ENCODE assay signal across 2 cellular contexts in genomic region chr2:71021394-71021793, GRCh38. TPM values are rescaled to one million over a fixed set of nuclear protein-coding genes. Genes with fewer than 3 reads are reported as not detected.
"Had no signal": no experiment of that assay in that cellular context is flagged by ENCODE, and none has a peak within 500 bp of the region (broad histone marks: within the 10 kb centered on the region; RNA-seq: fewer than 3 reads in every experiment).

No MANE protein-coding gene starts in this region.

RNA-seq across cellular contexts. Expression of gene ANKRD53, which starts 43.0 kb away (rescaled TPM):
- polyA plus RNA-seq: IgD-negative memory B cell, K562 had no signal
